8 cellular contexts compared by ENCODE assay signal in the genomic region with DNA sequence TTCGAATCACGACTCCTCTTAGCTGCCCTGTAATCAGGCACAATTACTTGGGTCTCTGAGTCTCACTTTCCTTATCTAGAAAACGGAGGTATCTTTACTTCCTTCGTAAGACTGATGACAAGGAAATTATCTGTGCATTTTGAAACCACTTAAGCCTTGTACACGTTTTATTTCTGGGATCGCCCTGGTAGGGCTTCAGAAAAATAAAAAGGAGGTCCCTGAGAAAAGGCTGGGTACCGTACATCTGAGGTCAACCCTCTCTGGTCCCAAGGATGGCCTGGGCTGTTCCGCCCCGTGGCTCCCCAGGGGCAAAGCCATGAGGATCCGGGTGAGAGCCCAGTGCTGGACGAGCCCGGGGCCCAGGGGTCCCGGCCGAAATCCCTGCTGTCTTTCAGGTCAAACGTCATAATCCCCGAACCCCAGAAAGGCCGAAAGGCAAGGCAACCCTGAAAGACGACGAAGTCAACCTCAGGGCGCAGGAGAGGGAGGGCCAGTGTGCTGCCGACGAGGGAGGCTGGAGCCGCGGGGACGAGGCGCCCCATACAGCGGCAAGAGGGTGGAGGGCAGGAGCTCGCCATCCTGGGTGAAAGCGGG. TPM values are rescaled to one million over a fixed set of nuclear protein-coding genes. Genes with fewer than 3 reads are reported as not detected.
DNase-seq lines count a peak whose midpoint lies in the region; ATAC-seq and TF ChIP-seq lines count a peak whose summit lies in the region.

No MANE protein-coding gene starts in this region.

- peak overlapping the region; percentile 99 for H3K27ac ChIP-seq in endodermal cell (ENCODE audit: low read depth, low read length)
- peak overlapping the region; percentile 97 for H3K27ac ChIP-seq in neural progenitor cell

- H2AFZ ChIP-seq in neural progenitor cell (replicated peaks), result peak overlapping the region; percentile 85

- H3K27ac Mint-ChIP-seq in activated T-cell treated with anti-CD3 and anti-CD28 coated beads, Interleukin-2, amount 50 U/mL, for 72 hours, result peak overlapping the region; percentile 95
- peak overlapping the region; percentile 100 for H3K27ac Mint-ChIP-seq in endodermal cell
- H3K27ac Mint-ChIP-seq in neural progenitor cell, result peak overlapping the region; percentile 87

- intact Hi-C loops in posterior vena cava (cut with DNase I), result loop anchor here (10.0 kb wide), 2 partner anchors 266 to 514 kb away; a partner anchor contains a TSS

- H3K4me3 ChIP-seq in endodermal cell (ENCODE audit: low read length) (peak overlapping the region; percentile 97), neural progenitor cell (peak overlapping the region; percentile 72)

- H3K36me3 Mint-ChIP-seq in activated T-cell treated with anti-CD3 and anti-CD28 coated beads, Interleukin-2, amount 50 U/mL, for 72 hours (ENCODE audit: insufficient read depth in 2 of 2), result peaks cover 29 to 37% of the 10 kb centered on the region in 2 donors
- H3K36me3 Mint-ChIP-seq in endodermal cell (ENCODE audit: low read depth) (peaks cover 33% of the 10 kb centered on the region), neural progenitor cell (peaks cover 25% of the 10 kb centered on the region)

- H3K36me3 ChIP-seq in endodermal cell (ENCODE audit: control insufficient read depth, insufficient read depth, low read length) (peaks cover 30% of the 10 kb centered on the region), neural progenitor cell (peaks cover 4% of the 10 kb centered on the region)

- peaks cover 54% of the 10 kb centered on the region for H3K4me1 Mint-ChIP-seq in activated T-cell treated with anti-CD3 and anti-CD28 coated beads, Interleukin-2, amount 50 U/mL, for 72 hours (ENCODE audit: low read depth)
- H3K4me1 Mint-ChIP-seq in endodermal cell (peaks cover 24% of the 10 kb centered on the region), neural progenitor cell (peaks cover 42% of the 10 kb centered on the region)

- peaks cover 36% of the 10 kb centered on the region for H4K20me1 ChIP-seq in neural progenitor cell (ENCODE audit: low read depth)

- H3K79me2 ChIP-seq in neural progenitor cell (ENCODE audit: low read depth), result peaks cover 51% of the 10 kb centered on the region

- no peak for TF ChIP-seq CTCF in endodermal cell (conservative IDR thresholded peaks at IDR 0.05)
- no peak for TF ChIP-seq CTCF in neural progenitor cell (IDR thresholded peaks at IDR 0.05)
- no peak for TF ChIP-seq CTCF in omental fat pad (IDR thresholded peaks at IDR 0.05)

- peaks cover 38% of the 10 kb centered on the region for H3F3A ChIP-seq in neural progenitor cell (ENCODE audit: low read depth)

- H3K27me3 ChIP-seq in endodermal cell (ENCODE audit: control insufficient read depth, insufficient read depth, low read length, poor library complexity, severe bottlenecking) (no peaks in the 10 kb centered on the region), neural progenitor cell (no peaks in the 10 kb centered on the region)

- no peaks in the 10 kb centered on the region for H3K9me3 Mint-ChIP-seq in activated T-cell treated with anti-CD3 and anti-CD28 coated beads, Interleukin-2, amount 50 U/mL, for 72 hours
- H3K9me3 Mint-ChIP-seq in endodermal cell (no peaks in the 10 kb centered on the region), neural progenitor cell (peaks cover 4% of the 10 kb centered on the region)

- peak overlapping the region; percentile 98 to 99 for H3K4me3 Mint-ChIP-seq in activated T-cell treated with anti-CD3 and anti-CD28 coated beads, Interleukin-2, amount 50 U/mL, for 72 hours
- H3K4me3 Mint-ChIP-seq in endodermal cell (peak overlapping the region; percentile 94), neural progenitor cell (peak overlapping the region; percentile 98)

- H3K9me3 ChIP-seq in endodermal cell (ENCODE audit: control insufficient read depth, low read length), result no peaks in the 10 kb centered on the region
- no peaks in the 10 kb centered on the region for H3K9me3 ChIP-seq in neural progenitor cell (ENCODE audit: low read depth)

- H3K4me1 ChIP-seq in endodermal cell (ENCODE audit: control insufficient read depth, insufficient read depth, low read length), result no peaks in the 10 kb centered on the region
- H3K4me1 ChIP-seq in neural progenitor cell, result peaks cover 17% of the 10 kb centered on the region

- H3K9ac ChIP-seq in endodermal cell (ENCODE audit: extremely low read depth, low read length, poor library complexity, severe bottlenecking), result peak overlapping the region; percentile 96
- H3K9ac ChIP-seq in neural progenitor cell, result peak overlapping the region; percentile 92

- H3K4me2 ChIP-seq in neural progenitor cell, result peak overlapping the region; percentile 95

- no peaks in the 10 kb centered on the region for H3K27me3 Mint-ChIP-seq in activated T-cell treated with anti-CD3 and anti-CD28 coated beads, Interleukin-2, amount 50 U/mL, for 72 hours (ENCODE audit: low read depth)
- H3K27me3 Mint-ChIP-seq in endodermal cell (ENCODE audit: insufficient read depth), result no peaks in the 10 kb centered on the region
- peaks cover 16% of the 10 kb centered on the region for H3K27me3 Mint-ChIP-seq in neural progenitor cell (ENCODE audit: insufficient read depth, low read depth)

- DNase-seq in activated T-cell treated with anti-CD3 and anti-CD28 coated beads, Interleukin-2, amount 50 U/mL, for 72 hours, result no peak
- no peak for DNase-seq in activated T-cell treated with anti-CD3 and anti-CD28 coated beads, Interleukin-2, amount 50 U/mL, for 1 hour
- DNase-seq in NAMALWA (ENCODE audit: low spot score), result peak; percentile 64
- no peak for DNase-seq in endodermal cell
- DNase-seq in neural progenitor cell (ENCODE audit: low spot score), result no peak
- no peak for DNase-seq in omental fat pad (ENCODE audit: low spot score)
- DNase-seq in posterior vena cava (ENCODE audit: low spot score), result no peak
- no peak for DNase-seq in globus pallidus (ENCODE audit: low spot score)

- 11 to 19% methylated on average over 20 to 29 of the region's 29 CpGs for WGBS in endodermal cell (ENCODE audit: insufficient coverage in 1 of 2, insufficient read length in 1 of 2), 2 experiments

- ATAC-seq in activated T-cell treated with anti-CD3 and anti-CD28 coated beads, Interleukin-2, amount 50 U/mL, for 72 hours (replicated peaks in 1 of 2), result peak; percentile 0 to 2
- no peak for ATAC-seq in omental fat pad (ENCODE audit: low FRiP score)

RNA-seq across cellular contexts. Expression of a gene that starts 0.7 kb away (rescaled TPM):
- 100 to 1,000 TPM; 411 to 528 TPM for total RNA-seq in activated T-cell treated with anti-CD3 and anti-CD28 coated beads, Interleukin-2, amount 50 U/mL, for 72 hours
- total RNA-seq in endodermal cell (100 to 1,000 TPM; 698 to 827 TPM), neural progenitor cell (ENCODE audit: low replicate concordance) (81.7 and 127 TPM in 2 replicates), omental fat pad (100 to 1,000 TPM in 2 of 4 donors, 10 to 100 TPM in 2; 65.0 to 162 (median 116) TPM), posterior vena cava (100 to 1,000 TPM; 168 to 208 TPM)
- polyA plus RNA-seq in endodermal cell (2013, experiment 1 of 2), result 472 TPM
- 385 TPM for polyA plus RNA-seq in endodermal cell (2013, experiment 2 of 2)

RNA-seq across cellular contexts. Expression of a gene that starts 23.3 kb away (rescaled TPM):
- 10 to 100 TPM in 1 of 2 donors, 1 to 10 TPM in 1; 7.4 to 13.6 TPM for total RNA-seq in activated T-cell treated with anti-CD3 and anti-CD28 coated beads, Interleukin-2, amount 50 U/mL, for 72 hours
- 10 to 100 TPM; 26.3 to 29.8 TPM for total RNA-seq in endodermal cell
- polyA plus RNA-seq in endodermal cell (2013, experiment 1 of 2), result 1.1 TPM
- polyA plus RNA-seq in endodermal cell (2013, experiment 2 of 2), result 0.99 TPM
- total RNA-seq in neural progenitor cell (ENCODE audit: low replicate concordance), result 0.81 TPM in 1 of 2 replicates, not detected in the other
- total RNA-seq in omental fat pad, result 10 to 100 TPM; 25.4 to 50.2 (median 37.8) TPM
- 10 to 100 TPM; 13.0 to 23.9 TPM for total RNA-seq in posterior vena cava

RNA-seq across cellular contexts. Expression of a gene that starts 29.4 kb away (rescaled TPM):
- under 1 TPM; 0.19 TPM for total RNA-seq in activated T-cell treated with anti-CD3 and anti-CD28 coated beads, Interleukin-2, amount 50 U/mL, for 72 hours
- total RNA-seq in endodermal cell, result under 1 TPM; 0.22 to 0.71 TPM
- polyA plus RNA-seq in endodermal cell (2013, experiment 1 of 2), result 0.46 TPM
- 0.29 TPM for polyA plus RNA-seq in endodermal cell (2013, experiment 2 of 2)
- 0.30 and 0.68 TPM in 2 replicates for total RNA-seq in neural progenitor cell (ENCODE audit: low replicate concordance)
- total RNA-seq in omental fat pad, result 1 to 10 TPM; 4.1 to 8.8 (median 6.8) TPM
- total RNA-seq in posterior vena cava, result 1 to 10 TPM; 2.9 to 5.2 TPM

RNA-seq across cellular contexts. Expression of a gene that starts 34.7 kb away (rescaled TPM):
- total RNA-seq in activated T-cell treated with anti-CD3 and anti-CD28 coated beads, Interleukin-2, amount 50 U/mL, for 72 hours, result under 1 TPM in 1 of 2 donors, not detected in 1; 0.05 TPM
- total RNA-seq in endodermal cell (under 1 TPM; 0.15 to 0.20 TPM), neural progenitor cell (ENCODE audit: low replicate concordance) (0.07 TPM in 1 of 2 replicates, not detected in the other), omental fat pad (under 1 TPM in 1 of 4 donors, not detected in 3; 0.28 TPM), posterior vena cava (under 1 TPM; 0.05 to 0.10 TPM)
- not detected for polyA plus RNA-seq in endodermal cell (2013, experiment 1 of 2)
- not detected for polyA plus RNA-seq in endodermal cell (2013, experiment 2 of 2)

RNA-seq across cellular contexts. Expression of a gene that starts 37.7 kb away (rescaled TPM):
- total RNA-seq in activated T-cell treated with anti-CD3 and anti-CD28 coated beads, Interleukin-2, amount 50 U/mL, for 72 hours, result not detected
- total RNA-seq in endodermal cell (not detected), neural progenitor cell (ENCODE audit: low replicate concordance) (not detected in 2 replicates), omental fat pad (not detected), posterior vena cava (not detected)
- polyA plus RNA-seq in endodermal cell (2013, experiment 1 of 2), result not detected
- not detected for polyA plus RNA-seq in endodermal cell (2013, experiment 2 of 2)
